Comparison of ENCODE assay signal across 8 cellular contexts in genomic region chr7:7640221-7641128, GRCh38. TPM values are rescaled to one million over a fixed set of nuclear protein-coding genes. Genes with fewer than 3 reads are reported as not detected.
DNase-seq lines count a peak whose midpoint lies in the region; ATAC-seq, FAIRE-seq and TF ChIP-seq lines count a peak whose summit lies in the region.

UMAD1 (plus strand) TSS chr7:7640752; CDS start chr7:7673372, 32,620 bp downstream.

- peaks cover 10% of the 10 kb centered on the region for H3K79me1 ChIP-seq in trophoblast cell (ENCODE audit: low read length)

- peak within 1 kb of the TSS; percentile 7 for H2BK120ac ChIP-seq in trophoblast cell (ENCODE audit: insufficient read depth, low read length, poor library complexity)

- TF ChIP-seq POLR2A in GM12891 (IDR thresholded peaks at IDR 0.05; ENCODE audit: low read depth, low read length) (peak; percentile 83), transverse colon (IDR thresholded peaks at IDR 0.05) (peak; percentile 95)

- H4K8ac ChIP-seq in trophoblast cell (ENCODE audit: low read depth, low read length): peak within 1 kb of the TSS; percentile 85

- peak within 1 kb of the TSS; percentile 50 for H3K18ac ChIP-seq in trophoblast cell (ENCODE audit: low read length)

- FAIRE-seq in GM12891 (lab: Jason Lieb, UNC): peak; percentile 99

- peak within 1 kb of the TSS; percentile 86 for H3K4me2 ChIP-seq in trophoblast cell (ENCODE audit: low read length)

- H3K4me1 ChIP-seq in trophoblast cell (ENCODE audit: control insufficient read depth in 1 of 2, insufficient read depth in 2 of 2, low read length in 2 of 2) (peaks cover 0 to 5% of the 10 kb centered on the region in 2 experiments), transverse colon (peaks cover 3 to 26% (median 16%) of the 10 kb centered on the region in 4 donors)

- no peak within 1 kb of the TSS for H3K23ac ChIP-seq in trophoblast cell (ENCODE audit: low read length)

- H3K27ac Mint-ChIP-seq in T-cell: peak within 1 kb of the TSS; percentile 91 to 98

- DNase-seq in GM12891 (ENCODE audit: insufficient read length, low spot score): peak; percentile 64
- peak; percentile 98 for DNase-seq in NCI-H1436 treated with DMSO at 0.1 percent for 48 hours (lab: John Stamatoyannopoulos, UW)
- DNase-seq in T-cell: peak; percentile 94 to 100 (median 99)
- DNase-seq in cardiac septum (ENCODE audit: low spot score): peak; percentile 100
- DNase-seq in trophoblast cell: peak; percentile 99
- DNase-seq in transverse colon: peak; percentile 99

- H3K79me2 ChIP-seq in trophoblast cell (ENCODE audit: control insufficient read depth, insufficient read depth, low read length, poor library complexity): peaks cover 5% of the 10 kb centered on the region

- no peaks in the 10 kb centered on the region for H3K27me3 Mint-ChIP-seq in T-cell

- peak within 1 kb of the TSS; percentile 20 for H4K12ac ChIP-seq in trophoblast cell (ENCODE audit: low read depth, low read length)

- H2AFZ ChIP-seq in trophoblast cell (ENCODE audit: insufficient read depth, low read length, poor library complexity): peak within 1 kb of the TSS; percentile 69

- peak within 1 kb of the TSS; percentile 97 to 98 (median 97) for H3K4me3 Mint-ChIP-seq in T-cell

- no peaks in the 10 kb centered on the region for H3K9me3 Mint-ChIP-seq in T-cell

- intact Hi-C loops in cardiac septum (cut with DNase I) (no loop called here), transverse colon (cut with DNase I; ENCODE audit: low total_unique reads) (no loop called here)

- no peaks in the 10 kb centered on the region for H3K9me3 ChIP-seq in trophoblast cell (ENCODE audit: insufficient read depth, low read depth, low read length)
- H3K9me3 ChIP-seq in transverse colon: no peaks in the 10 kb centered on the region

- peak within 1 kb of the TSS; percentile 73 for H3K14ac ChIP-seq in trophoblast cell (ENCODE audit: low read length)

- POLR2A ChIA-PET in T-cell (lab: Charles Lee): interaction anchor here (0.5 to 3.0 kb wide), 17 partner anchors 37 to 575 kb away, joined by 3 to 20 read pairs (median 4); partner anchors contain the start of gene C1GALT1 (in 1 of the 2)

- H4K91ac ChIP-seq in trophoblast cell (ENCODE audit: low read depth, low read length): peak within 1 kb of the TSS; percentile 28

- H3K36me3 Mint-ChIP-seq in T-cell: peaks cover 26% of the 10 kb centered on the region

- peaks cover 52 to 58% (median 53%) of the 10 kb centered on the region in 3 donors for H3K4me1 Mint-ChIP-seq in T-cell

- H3K9ac ChIP-seq in trophoblast cell (ENCODE audit: low read length): peak within 1 kb of the TSS; percentile 73

- peak within 1 kb of the TSS; percentile 73 for H3K27ac ChIP-seq in adipose tissue (ENCODE audit: low read depth, low read length)
- H3K27ac ChIP-seq in trophoblast cell (ENCODE audit: low read depth, low read length): peak within 1 kb of the TSS; percentile 23
- peak within 1 kb of the TSS; percentile 87 to 94 (median 91) for H3K27ac ChIP-seq in transverse colon

- TF ChIP-seq CTCF in transverse colon (IDR thresholded peaks at IDR 0.05): no peak

- WGBS in adipose tissue, 3 donors: 0 to 1% (median 0%) methylated on average over 61 to 68 of the region's 68 CpGs
- no CpG with 5 or more reads among the region's 68 CpGs for WGBS in trophoblast cell (ENCODE audit: extremely low coverage, insufficient coverage, insufficient read length)
- WGBS in transverse colon (ENCODE audit: low coverage in 1 of 2), 2 donors: 0% methylated on average over 43 of the region's 68 CpGs; no CpG with 5 or more reads in 1 of the 2 donors

- H3K27me3 ChIP-seq in trophoblast cell (ENCODE audit: insufficient read depth, low read length): no peaks in the 10 kb centered on the region
- no peaks in the 10 kb centered on the region for H3K27me3 ChIP-seq in transverse colon

- no peak for TF ChIP-seq EP300 in transverse colon (IDR thresholded peaks at IDR 0.05; ENCODE audit: low read depth)

- CTCF ChIA-PET in T-cell (lab: Charles Lee): interaction anchor here (0.6 to 3.7 kb wide), 7 partner anchors 40 to 485 kb away, joined by 3 to 25 read pairs (median 5); no protein-coding TSS in a partner anchor

- peak within 1 kb of the TSS; percentile 95 for H3K4me3 ChIP-seq in trophoblast cell (ENCODE audit: low read depth, low read length)
- H3K4me3 ChIP-seq in transverse colon: peak within 1 kb of the TSS; percentile 64 to 91 (median 72)

- H2BK5ac ChIP-seq in trophoblast cell (ENCODE audit: low read depth, low read length, poor library complexity): peak within 1 kb of the TSS; percentile 0

- H3K36me3 ChIP-seq in trophoblast cell (ENCODE audit: control insufficient read depth in 1 of 2, insufficient read depth in 2 of 2, low read length in 2 of 2): peaks cover 2 to 3% of the 10 kb centered on the region in 2 experiments
- peaks cover 0 to 16% (median 0%) of the 10 kb centered on the region in 4 donors for H3K36me3 ChIP-seq in transverse colon

- no peak within 1 kb of the TSS for H2AK5ac ChIP-seq in trophoblast cell (ENCODE audit: low read length)

- H2BK12ac ChIP-seq in trophoblast cell (ENCODE audit: low read length): no peak within 1 kb of the TSS

- ATAC-seq in HG02840 (IDR thresholded peaks at IDR 0.05; ENCODE audit: low FRiP score, unreplicated experiment) (peak; percentile 96), T-cell (replicated peaks in 1 of 4) (peak; percentile 93 to 96 (median 96))

- H3K4ac ChIP-seq in trophoblast cell (ENCODE audit: low read depth, low read length): peak within 1 kb of the TSS; percentile 35

- in situ Hi-C loops in transverse colon (cut with MboI; ENCODE audit: low pct_ligation_motif_present in 1 of 4, low pct_unique_long_range_greater_than_20kb in 1 of 4, low sequenced_read_pairs in 3 of 4): no loop called here

TF ChIP-seq in GM12891, 5 proteins besides CTCF, POLR2A, EP300 and RAD21:
- TF ChIP-seq POLR2AphosphoS5 (IDR thresholded peaks at IDR 0.05; ENCODE audit: low read depth, low read length): peak; percentile 86
- TF ChIP-seq PAX5 (IDR thresholded peaks at IDR 0.05; ENCODE audit: insufficient read depth, low read length, severe bottlenecking): no peak
- no peak for TF ChIP-seq SPI1 (IDR thresholded peaks at IDR 0.05; ENCODE audit: low read depth, low read length)
- peak; percentile 93 for TF ChIP-seq TAF1 (IDR thresholded peaks at IDR 0.05; ENCODE audit: low read depth, low read length)
- TF ChIP-seq POU2F2 (IDR thresholded peaks at IDR 0.05; ENCODE audit: low read depth, low read length): peak; percentile 67; the same call in 1 of the 2 replicates

RNA-seq across cellular contexts. Expression of gene UMAD1, which starts in this region (rescaled TPM):
- 6.0 TPM for polyA plus RNA-seq in GM12891 (2012; ENCODE audit: low read depth, missing spikeins)
- total RNA-seq in T-cell (10 to 100 TPM; 13.8 to 19.8 (median 16.6) TPM), cardiac septum (16.3 TPM), transverse colon (10 to 100 TPM in 2 of 4 donors, 1 to 10 TPM in 1, under 1 TPM in 1; 0.40 to 21.3 (median 14.6) TPM)
- 10 to 100 TPM; 10.2 to 17.9 (median 10.9) TPM for polyA plus RNA-seq in adipose tissue
- polyA plus RNA-seq in trophoblast cell (2013): 10.6 and 11.0 TPM in 2 replicates

Comparison
In these comparisons a context has a peak if more than half of its experiments do, and no peak if none do; other contexts are left out.
1. Peak in every context shown above with its lines: DNase-seq, ATAC-seq, H3K4me3 ChIP-seq and H3K27ac ChIP-seq.
2. H3K27ac ChIP-seq: peak in every context shown above with its lines; median percentile 91 in transverse colon; 73 in adipose tissue; 23 in trophoblast cell.